ENCODE assay signal across 8 cellular contexts in genomic region chr1:198681247-198681646, GRCh38. TPM values are rescaled to one million over a fixed set of nuclear protein-coding genes. Genes with fewer than 3 reads are reported as not detected.
DNase-seq lines count a peak whose midpoint lies in the region; ATAC-seq and TF ChIP-seq lines count a peak whose summit lies in the region.

No MANE protein-coding gene starts in this region.

- peaks cover 52% of the 10 kb centered on the region for H3K36me3 Mint-ChIP-seq in activated naive CD4-positive, alpha-beta T cell treated with anti-CD3 and anti-CD28 coated beads for 36 hours (ENCODE audit: low read depth)

- ATAC-seq in stimulated activated naive CD8-positive, alpha-beta T cell treated with anti-CD3 and anti-CD28 coated beads, Interleukin-15, amount 100 ng/mL, for 72 hours: no peak
- no peak for ATAC-seq in GM19023 (IDR thresholded peaks at IDR 0.05; ENCODE audit: unreplicated experiment)
- no peak for ATAC-seq in right lobe of liver

- intact Hi-C loops in activated naive CD4-positive, alpha-beta T cell treated with anti-CD3 and anti-CD28 coated beads for 36 hours (cut with micrococcal nuclease): loop anchor here (1.0 to 10.0 kb wide), 12 partner anchors 12 to 906 kb away; partner anchors contain the start of gene DENND1B
- intact Hi-C loops in right lobe of liver (cut with DNase I): no loop called here

- H3K27ac ChIP-seq in SJSA1 (peak overlapping the region; percentile 57), duodenal mucosa (ENCODE audit: low read depth, low read length) (peak overlapping the region; percentile 71), right lobe of liver (peak overlapping the region in 1 of 3 donors; percentile 41)

- H3K9me3 Mint-ChIP-seq in activated naive CD4-positive, alpha-beta T cell treated with anti-CD3 and anti-CD28 coated beads for 36 hours: no peaks in the 10 kb centered on the region
- H3K9me3 Mint-ChIP-seq in stimulated activated naive CD8-positive, alpha-beta T cell treated with anti-CD3 and anti-CD28 coated beads, Interleukin-15, amount 100 ng/mL, for 72 hours: no peaks in the 10 kb centered on the region

- H3K4me1 ChIP-seq in SJSA1 (replicated peaks) (peaks cover 18% of the 10 kb centered on the region), duodenal mucosa (ENCODE audit: control insufficient read depth in 1 of 2, insufficient read depth in 2 of 2, low read length in 2 of 2) (peaks cover 0 to 6% of the 10 kb centered on the region in 2 donors), right lobe of liver (no peaks in the 10 kb centered on the region)

- no peaks in the 10 kb centered on the region for H3K27me3 Mint-ChIP-seq in activated naive CD4-positive, alpha-beta T cell treated with anti-CD3 and anti-CD28 coated beads for 36 hours (ENCODE audit: low read depth)
- no peaks in the 10 kb centered on the region for H3K27me3 Mint-ChIP-seq in stimulated activated naive CD8-positive, alpha-beta T cell treated with anti-CD3 and anti-CD28 coated beads, Interleukin-15, amount 100 ng/mL, for 72 hours

- H3K9me3 ChIP-seq in SJSA1 (replicated peaks): no peaks in the 10 kb centered on the region
- no peaks in the 10 kb centered on the region for H3K9me3 ChIP-seq in duodenal mucosa (ENCODE audit: control insufficient read depth in 1 of 2, low read length in 2 of 2)
- H3K9me3 ChIP-seq in right lobe of liver: no peaks in the 10 kb centered on the region

- H3K4me3 Mint-ChIP-seq in activated naive CD4-positive, alpha-beta T cell treated with anti-CD3 and anti-CD28 coated beads for 36 hours: peak overlapping the region; percentile 45
- H3K4me3 Mint-ChIP-seq in stimulated activated naive CD8-positive, alpha-beta T cell treated with anti-CD3 and anti-CD28 coated beads, Interleukin-15, amount 100 ng/mL, for 72 hours: peak overlapping the region; percentile 13 to 82

- no peak for DNase-seq in activated naive CD4-positive, alpha-beta T cell treated with anti-CD3 and anti-CD28 coated beads for 36 hours
- DNase-seq in activated naive CD4-positive, alpha-beta T cell treated with Interleukin-2 at 50 U/mL for 16 hours: no peak
- no peak for DNase-seq in SJSA1 (ENCODE audit: low read depth in 1 of 2, low spot score in 2 of 2)
- no peak for DNase-seq in stimulated activated naive CD8-positive, alpha-beta T cell treated with anti-CD3 and anti-CD28 coated beads, Interleukin-15, amount 100 ng/mL, for 72 hours
- no peak for DNase-seq in UCSD-AML1 (lab: John Stamatoyannopoulos, UW; ENCODE audit: unreplicated experiment)
- no peak for DNase-seq in right lobe of liver

- H3K27me3 ChIP-seq in SJSA1 (replicated peaks) (no peaks in the 10 kb centered on the region), duodenal mucosa (ENCODE audit: control insufficient read depth in 1 of 2, insufficient read depth in 2 of 2, low read length in 2 of 2) (no peaks in the 10 kb centered on the region), right lobe of liver (no peaks in the 10 kb centered on the region)

- WGBS in right lobe of liver (ENCODE audit: insufficient coverage, low coverage, low lambda C conversion rate, missing lambda C conversion rate): 20% methylated on average over 1 of the region's 1 CpG

- no peak overlapping the region for H3K4me3 ChIP-seq in SJSA1
- no peak overlapping the region for H3K4me3 ChIP-seq in duodenal mucosa (ENCODE audit: low read depth in 1 of 2, low read length in 2 of 2)
- no peak overlapping the region for H3K4me3 ChIP-seq in right lobe of liver

- no peak overlapping the region for H3K9ac ChIP-seq in duodenal mucosa (ENCODE audit: low read depth in 1 of 2, low read length in 2 of 2)

- peaks cover 86% of the 10 kb centered on the region for H3K4me1 Mint-ChIP-seq in activated naive CD4-positive, alpha-beta T cell treated with anti-CD3 and anti-CD28 coated beads for 36 hours (ENCODE audit: low read depth)
- peaks cover 81% of the 10 kb centered on the region for H3K4me1 Mint-ChIP-seq in stimulated activated naive CD8-positive, alpha-beta T cell treated with anti-CD3 and anti-CD28 coated beads, Interleukin-15, amount 100 ng/mL, for 72 hours

- H3K27ac Mint-ChIP-seq in activated naive CD4-positive, alpha-beta T cell treated with anti-CD3 and anti-CD28 coated beads for 36 hours: peak overlapping the region; percentile 92
- peak overlapping the region; percentile 27 to 88 for H3K27ac Mint-ChIP-seq in stimulated activated naive CD8-positive, alpha-beta T cell treated with anti-CD3 and anti-CD28 coated beads, Interleukin-15, amount 100 ng/mL, for 72 hours

- TF ChIP-seq CTCF in right lobe of liver (IDR thresholded peaks at IDR 0.05): no peak

- no peak for TF ChIP-seq POLR2A in right lobe of liver (IDR thresholded peaks at IDR 0.05)

- CTCF ChIA-PET in activated naive CD4-positive, alpha-beta T cell treated with anti-CD3 and anti-CD28 coated beads for 36 hours (lab: Charles Lee): interaction anchor here (0.7 to 2.8 kb wide), 7 partner anchors 9 to 61 kb away, joined by 3 to 10 read pairs (median 3); no protein-coding TSS in a partner anchor

- H3K36me3 ChIP-seq in SJSA1 (no peaks in the 10 kb centered on the region), duodenal mucosa (ENCODE audit: control insufficient read depth in 1 of 2, insufficient read depth in 2 of 2, low read length in 2 of 2) (no peaks in the 10 kb centered on the region), right lobe of liver (no peaks in the 10 kb centered on the region)

RNA-seq across cellular contexts. Expression of gene PTPRC, which starts 42.4 kb away (rescaled TPM):
- 100 to 1,000 TPM; 689 to 714 TPM for total RNA-seq in activated naive CD4-positive, alpha-beta T cell treated with anti-CD3 and anti-CD28 coated beads for 36 hours
- not detected in 2 replicates for total RNA-seq in SJSA1 (2014; rRNA removed; shearing (Covaris generic))
- total RNA-seq in right lobe of liver: 10 to 100 TPM in 4 of 6 experiments, 1 to 10 TPM in 2; 5.1 to 55.7 (median 13.2) TPM

Comparison
In these comparisons a context has a peak if more than half of its experiments do, and no peak if none do; other contexts are left out.
1. RNA of gene PTPRC, which starts 42.4 kb away (total RNA-seq): 689 to 714 TPM in activated naive CD4-positive, alpha-beta T cell treated with anti-CD3 and anti-CD28 coated beads for 36 hours; 5.1 to 55.7 TPM in right lobe of liver and not detected in SJSA1; every median in the first group is over 10 times any median in the second.